ENCODE assay signal across 8 cellular contexts in the genomic region with DNA sequence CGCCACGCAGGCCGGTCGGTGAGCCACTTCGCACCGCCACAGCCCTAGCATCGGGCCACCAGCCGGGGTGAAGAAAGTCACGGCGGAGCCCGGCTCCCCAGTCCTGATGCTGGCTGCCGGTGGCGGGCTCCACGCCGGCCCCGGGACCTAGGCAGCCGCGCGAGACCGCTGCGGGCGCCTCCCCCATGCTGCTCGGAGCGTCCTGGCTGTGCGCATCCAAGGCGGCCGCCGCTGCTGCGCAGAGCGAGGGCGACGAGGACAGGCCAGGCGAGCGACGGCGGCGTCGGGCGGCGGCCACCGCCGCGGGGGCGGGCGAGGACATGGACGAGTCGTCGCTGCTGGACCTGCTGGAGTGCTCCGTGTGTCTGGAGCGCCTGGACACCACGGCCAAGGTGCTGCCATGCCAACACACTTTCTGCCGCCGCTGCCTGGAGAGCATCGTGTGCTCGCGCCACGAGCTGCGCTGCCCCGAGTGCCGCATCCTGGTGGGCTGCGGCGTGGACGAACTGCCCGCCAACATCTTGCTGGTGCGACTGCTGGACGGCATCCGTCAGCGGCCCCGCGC. TPM values are rescaled to one million over a fixed set of nuclear protein-coding genes. Genes with fewer than 3 reads are reported as not detected.
A peak's percentile ranks its signal among the peaks of the same experiment; 100 is the strongest.
DNase-seq lines count a peak whose midpoint lies in the region; ATAC-seq and TF ChIP-seq lines count a peak whose summit lies in the region.

No MANE protein-coding gene starts in this region.

- no peak overlapping the region for H3K9ac ChIP-seq in neural progenitor cell

- no peak overlapping the region for H3K27ac ChIP-seq in CD4-positive, alpha-beta T cell (ENCODE audit: low read depth, low read length)
- no peak overlapping the region for H3K27ac ChIP-seq in neural progenitor cell

- POLR2A ChIA-PET in CD4-positive, alpha-beta T cell (lab: Charles Lee), result interaction anchor here (0.8 to 4.8 kb wide), 2 partner anchors 98 to 220 kb away, joined by 3 to 53 read pairs; no protein-coding TSS in a partner anchor
- POLR2A ChIA-PET in activated CD8-positive, alpha-beta T cell treated with anti-CD3 and anti-CD28 coated beads, Interleukin-2, amount 10 ng/mL, durations not matched to agents 7 days and 5 days (lab: Charles Lee), result no interaction called here

- H3K4me1 ChIP-seq in neural progenitor cell, result no peaks in the 10 kb centered on the region

- no peaks in the 10 kb centered on the region for H3K79me2 ChIP-seq in neural progenitor cell (ENCODE audit: low read depth)

- H3K27ac Mint-ChIP-seq in CD4-positive, alpha-beta T cell, result no peak overlapping the region
- H3K27ac Mint-ChIP-seq in activated CD8-positive, alpha-beta T cell treated with anti-CD3 and anti-CD28 coated beads, Interleukin-2, amount 10 ng/mL, durations not matched to agents 7 days and 5 days, result no peak overlapping the region
- H3K27ac Mint-ChIP-seq in neural progenitor cell, result no peak overlapping the region

- peak in 6 of 10 experiments; percentile 24 to 45 (median 27) for DNase-seq in CD4-positive, alpha-beta T cell
- DNase-seq in activated CD8-positive, alpha-beta T cell treated with anti-CD3 and anti-CD28 coated beads, Interleukin-2, amount 10 ng/mL, durations not matched to agents 7 days and 5 days, result peak; percentile 35
- peak in 1 of 2 donors; percentile 68 for DNase-seq in foreskin fibroblast
- DNase-seq in neural progenitor cell (ENCODE audit: low spot score), result peak; percentile 66
- no peak for DNase-seq in T-helper 9 cell

- H4K20me1 ChIP-seq in neural progenitor cell (ENCODE audit: low read depth), result peaks cover 10% of the 10 kb centered on the region

- H3K9me3 Mint-ChIP-seq in CD4-positive, alpha-beta T cell, result no peaks in the 10 kb centered on the region
- H3K9me3 Mint-ChIP-seq in activated CD8-positive, alpha-beta T cell treated with anti-CD3 and anti-CD28 coated beads, Interleukin-2, amount 10 ng/mL, durations not matched to agents 7 days and 5 days (ENCODE audit: insufficient read depth), result no peaks in the 10 kb centered on the region
- H3K9me3 Mint-ChIP-seq in neural progenitor cell, result no peaks in the 10 kb centered on the region

- peaks cover 52% of the 10 kb centered on the region for H3K4me1 Mint-ChIP-seq in CD4-positive, alpha-beta T cell (ENCODE audit: low read depth)
- H3K4me1 Mint-ChIP-seq in activated CD8-positive, alpha-beta T cell treated with anti-CD3 and anti-CD28 coated beads, Interleukin-2, amount 10 ng/mL, durations not matched to agents 7 days and 5 days (ENCODE audit: low read depth), result peaks cover 15% of the 10 kb centered on the region
- H3K4me1 Mint-ChIP-seq in neural progenitor cell, result peaks cover 37% of the 10 kb centered on the region

- H3K36me3 ChIP-seq in neural progenitor cell, result no peaks in the 10 kb centered on the region

- H3K36me3 Mint-ChIP-seq in CD4-positive, alpha-beta T cell (ENCODE audit: low read depth), result peaks cover 4% of the 10 kb centered on the region
- H3K36me3 Mint-ChIP-seq in activated CD8-positive, alpha-beta T cell treated with anti-CD3 and anti-CD28 coated beads, Interleukin-2, amount 10 ng/mL, durations not matched to agents 7 days and 5 days (ENCODE audit: low read depth), result no peaks in the 10 kb centered on the region
- peaks cover 2% of the 10 kb centered on the region for H3K36me3 Mint-ChIP-seq in neural progenitor cell

- H3F3A ChIP-seq in neural progenitor cell (ENCODE audit: low read depth), result no peaks in the 10 kb centered on the region

- no peak for TF ChIP-seq CTCF in CD4-positive, alpha-beta T cell (IDR thresholded peaks at IDR 0.05)
- TF ChIP-seq CTCF in foreskin fibroblast (IDR thresholded peaks at IDR 0.05; ENCODE audit: low read depth, low read length) (no peak), neural progenitor cell (IDR thresholded peaks at IDR 0.05) (no peak)

- H3K4me3 ChIP-seq in foreskin fibroblast (ENCODE audit: low read depth in 1 of 2, low read length in 2 of 2) (peak overlapping the region; percentile 74 to 79), neural progenitor cell (peak overlapping the region; percentile 71)

- peak overlapping the region; percentile 98 for H3K4me2 ChIP-seq in neural progenitor cell

- CTCF ChIA-PET in CD4-positive, alpha-beta T cell (lab: Charles Lee), result interaction anchor here (2.8 kb wide), 1 partner anchor 381 kb away, joined by 15 read pairs; no protein-coding TSS in a partner anchor
- CTCF ChIA-PET in activated CD8-positive, alpha-beta T cell treated with anti-CD3 and anti-CD28 coated beads, Interleukin-2, amount 10 ng/mL, durations not matched to agents 7 days and 5 days (lab: Charles Lee), result interaction anchor here (1.2 to 1.6 kb wide), 2 partner anchors 78 to 381 kb away, joined by 3 to 6 read pairs; no protein-coding TSS in a partner anchor

- H3K27me3 ChIP-seq in CD4-positive, alpha-beta T cell (ENCODE audit: control insufficient read depth, insufficient read depth, low read length), result peaks cover 4% of the 10 kb centered on the region
- peaks cover 88% of the 10 kb centered on the region for H3K27me3 ChIP-seq in neural progenitor cell

- peak overlapping the region; percentile 96 for H2AFZ ChIP-seq in neural progenitor cell (replicated peaks)

- ATAC-seq in CD4-positive, alpha-beta T cell (ENCODE audit: poor library complexity), result peak; percentile 59
- peak; percentile 36 for ATAC-seq in HG02759 (IDR thresholded peaks at IDR 0.05; ENCODE audit: unreplicated experiment)
- ATAC-seq in activated CD8-positive, alpha-beta T cell treated with anti-CD3 and anti-CD28 coated beads, Interleukin-2, amount 10 ng/mL, durations not matched to agents 7 days and 5 days, result peak; percentile 62
- no peak for ATAC-seq in HG03521 (IDR thresholded peaks at IDR 0.05; ENCODE audit: unreplicated experiment)
- no peak for ATAC-seq in HG02588 (IDR thresholded peaks at IDR 0.05; ENCODE audit: unreplicated experiment)

- intact Hi-C loops in CD4-positive, alpha-beta T cell (cut with DNase I, micrococcal nuclease), result loop anchor here (2.0 to 10.0 kb wide), 5 partner anchors 97 to 345 kb away; partner anchors contain the start of gene CCDC138 (in 1 of the 2)

- H3K4me3 Mint-ChIP-seq in CD4-positive, alpha-beta T cell, result peak overlapping the region; percentile 42
- H3K4me3 Mint-ChIP-seq in activated CD8-positive, alpha-beta T cell treated with anti-CD3 and anti-CD28 coated beads, Interleukin-2, amount 10 ng/mL, durations not matched to agents 7 days and 5 days, result no peak overlapping the region
- peak overlapping the region; percentile 83 for H3K4me3 Mint-ChIP-seq in neural progenitor cell

- peaks cover 4% of the 10 kb centered on the region for H3K27me3 Mint-ChIP-seq in CD4-positive, alpha-beta T cell
- peaks cover 36% of the 10 kb centered on the region for H3K27me3 Mint-ChIP-seq in activated CD8-positive, alpha-beta T cell treated with anti-CD3 and anti-CD28 coated beads, Interleukin-2, amount 10 ng/mL, durations not matched to agents 7 days and 5 days (ENCODE audit: low read depth)
- H3K27me3 Mint-ChIP-seq in neural progenitor cell (ENCODE audit: insufficient read depth, low read depth), result peaks cover 22% of the 10 kb centered on the region

- H3K9me3 ChIP-seq in CD4-positive, alpha-beta T cell (ENCODE audit: control insufficient read depth, low read length), result no peaks in the 10 kb centered on the region
- H3K9me3 ChIP-seq in neural progenitor cell (ENCODE audit: low read depth), result no peaks in the 10 kb centered on the region

RNA-seq across cellular contexts. Expression of gene SH3RF3, which starts 0.4 kb away (rescaled TPM):
- total RNA-seq in CD4-positive, alpha-beta T cell, result 1 to 10 TPM; 5.2 to 5.9 TPM
- under 1 TPM in 1 of 2 experiments, not detected in 1; 0.10 TPM for total RNA-seq in activated CD8-positive, alpha-beta T cell treated with anti-CD3 and anti-CD28 coated beads, Interleukin-2, amount 10 ng/mL, durations not matched to agents 7 days and 5 days
- total RNA-seq in neural progenitor cell (ENCODE audit: low replicate concordance), result 0.28 TPM in 2 replicates

Comparison
In these comparisons a context has a peak if more than half of its experiments do, and no peak if none do; other contexts are left out.
1. ATAC-seq: peak in CD4-positive, alpha-beta T cell (single experiment), HG02759 (single experiment) and activated CD8-positive, alpha-beta T cell treated with anti-CD3 and anti-CD28 coated beads, Interleukin-2, amount 10 ng/mL, durations not matched to agents 7 days and 5 days (single experiment); none in HG03521 (single experiment) and HG02588 (single experiment).